In the genomic region with DNA sequence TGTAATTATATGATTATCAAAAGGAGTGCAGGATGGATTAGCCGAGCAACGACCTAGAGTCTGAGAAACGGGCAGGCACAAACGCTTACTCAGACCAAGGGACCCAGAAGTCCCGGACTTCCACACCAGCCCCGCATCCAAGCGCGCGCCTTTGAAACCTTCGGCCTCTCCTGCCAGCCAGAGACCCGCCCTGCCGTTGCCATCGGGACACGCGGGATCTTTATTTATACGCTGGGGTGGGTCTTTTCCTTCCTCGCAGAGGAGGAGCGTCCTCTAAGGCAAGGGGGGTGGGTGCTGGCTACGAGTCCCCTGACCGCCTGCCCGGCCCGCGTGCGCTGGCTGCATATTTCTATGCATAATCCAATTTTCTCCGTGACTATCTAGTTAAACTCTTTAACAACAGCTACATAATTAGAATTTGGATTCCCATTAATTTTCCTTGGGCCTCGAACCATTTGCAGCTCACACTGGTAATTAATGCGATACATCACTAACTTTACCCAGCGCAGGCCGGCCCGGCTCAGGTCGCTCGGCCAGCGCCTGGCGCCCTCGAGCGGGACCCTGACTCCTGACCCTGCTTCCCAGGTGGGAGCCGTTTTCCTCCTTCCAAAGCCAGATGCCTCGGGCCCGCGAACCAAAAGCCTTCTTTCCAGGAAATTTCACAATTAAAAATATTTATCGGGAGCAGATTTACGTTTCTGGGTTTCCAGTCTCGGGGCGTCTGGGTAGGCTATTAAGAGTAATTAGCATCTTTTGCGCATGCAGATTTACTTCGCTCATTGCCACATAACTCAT, we compare ENCODE assay signal across 10 cellular contexts. TPM values are rescaled to one million over a fixed set of nuclear protein-coding genes. Genes with fewer than 3 reads are reported as not detected.
DNase-seq lines count a peak whose midpoint lies in the region; ATAC-seq, FAIRE-seq and TF ChIP-seq lines count a peak whose summit lies in the region.
"Had no signal": no experiment of that assay in that cellular context is flagged by ENCODE, and none has a peak within 500 bp of the region (broad histone marks: within the 10 kb centered on the region; RNA-seq: fewer than 3 reads in every experiment).

No MANE protein-coding gene starts in this region.

- H3K4me3 ChIP-seq in mammary epithelial cell (replicated peaks in 1 of 3; ENCODE audit: insufficient read depth in 1 of 3, low read depth in 2 of 3, low read length in 3 of 3) (peak overlapping the region; percentile 32 to 34 (median 33)), breast epithelium (peak overlapping the region in 1 of 3 donors; percentile 54), PC-3 (ENCODE audit: low read length) (peak overlapping the region; percentile 28; the same call in 1 of the 2 replicates), endothelial cell of umbilical vein (replicated peaks in 1 of 3; ENCODE audit: insufficient read depth in 1 of 3, low read depth in 1 of 3, low read length in 3 of 3) (no peak overlapping the region)
- H3K4me3 ChIP-seq: K562 had no signal

- no peaks in the 10 kb centered on the region for H3K9me3 Mint-ChIP-seq in stimulated activated naive B cell treated with anti-CD40 and anti-IgM and Interleukin-4, amounts not matched to agents 10 μg/mL and 1 μg/mL and 100 μg/mL, for 72 hours

- no peaks in the 10 kb centered on the region for H3K9me2 ChIP-seq in PC-3 (replicated peaks; ENCODE audit: low read length)

- H3K4me3 Mint-ChIP-seq in stimulated activated naive B cell treated with anti-CD40 and anti-IgM and Interleukin-4, amounts not matched to agents 10 μg/mL and 1 μg/mL and 100 μg/mL, for 72 hours, result peak overlapping the region; percentile 70

- peaks cover 32 to 57% of the 10 kb centered on the region in 2 donors for H3K4me1 Mint-ChIP-seq in stimulated activated naive B cell treated with anti-CD40 and anti-IgM and Interleukin-4, amounts not matched to agents 10 μg/mL and 1 μg/mL and 100 μg/mL, for 72 hours

- H2AFZ ChIP-seq in mammary epithelial cell (ENCODE audit: low read depth, low read length) (peak overlapping the region; percentile 67), PC-3 (ENCODE audit: low read length) (no peak overlapping the region), endothelial cell of umbilical vein (ENCODE audit: low read depth, low read length) (no peak overlapping the region)

- H3K27me3 ChIP-seq in mammary epithelial cell (ENCODE audit: insufficient read depth, low read length) (peaks cover 19% of the 10 kb centered on the region), breast epithelium (peaks cover 11 to 96% of the 10 kb centered on the region in 2 donors), PC-3 (ENCODE audit: low read length) (peaks cover 77% of the 10 kb centered on the region), endothelial cell of umbilical vein (ENCODE audit: control insufficient read depth in 2 of 2, insufficient read depth in 2 of 2, low read length in 2 of 2) (peaks cover 74 to 79% of the 10 kb centered on the region in 2 experiments)

- H3K9me1 ChIP-seq in endothelial cell of umbilical vein (replicated peaks; ENCODE audit: control insufficient read depth, extremely low read depth, insufficient read depth, low read length), result no peaks in the 10 kb centered on the region

- POLR2A ChIA-PET in PC-3 (lab: Charles Lee; ENCODE audit: unreplicated experiment) (no interaction called here), endothelial cell of umbilical vein (lab: Charles Lee) (no interaction called here)

- peaks cover 78 to 95% of the 10 kb centered on the region in 2 donors for H3K27me3 Mint-ChIP-seq in stimulated activated naive B cell treated with anti-CD40 and anti-IgM and Interleukin-4, amounts not matched to agents 10 μg/mL and 1 μg/mL and 100 μg/mL, for 72 hours

- H3K4me1 ChIP-seq in mammary epithelial cell (ENCODE audit: insufficient read depth, low read length) (peaks cover 32% of the 10 kb centered on the region), breast epithelium (peaks cover 0 to 17% of the 10 kb centered on the region in 2 donors), PC-3 (ENCODE audit: insufficient read depth, low read length) (peaks cover 10% of the 10 kb centered on the region), endothelial cell of umbilical vein (ENCODE audit: control insufficient read depth, extremely low read depth, insufficient read depth, low read length) (no peaks in the 10 kb centered on the region)

- BruUV-seq in mammary epithelial cell (replicated peaks; lab: Mats Ljungman, UMichigan) (no TSS peak), PC-3 (replicated peaks; lab: Mats Ljungman, UMichigan) (no TSS peak), endothelial cell of umbilical vein (replicated peaks; lab: Mats Ljungman, UMichigan) (no TSS peak)

- no peak for ATAC-seq in PC-3
- ATAC-seq in stimulated activated naive B cell treated with anti-CD40 and anti-IgM and Interleukin-4, amounts not matched to agents 10 μg/mL and 1 μg/mL and 100 μg/mL, for 72 hours (replicated peaks), result no peak

- H3K9me3 ChIP-seq in mammary epithelial cell (replicated peaks; ENCODE audit: insufficient read depth, low read length) (no peaks in the 10 kb centered on the region), breast epithelium (no peaks in the 10 kb centered on the region), PC-3 (ENCODE audit: low read length) (no peaks in the 10 kb centered on the region), endothelial cell of umbilical vein (replicated peaks; ENCODE audit: control insufficient read depth, insufficient read depth, low read length) (no peaks in the 10 kb centered on the region)

- peak overlapping the region; percentile 94 for H3K4me2 ChIP-seq in mammary epithelial cell (ENCODE audit: insufficient read depth, low read depth, low read length)
- peak overlapping the region; percentile 70 for H3K4me2 ChIP-seq in PC-3 (ENCODE audit: low read length)
- no peak overlapping the region for H3K4me2 ChIP-seq in endothelial cell of umbilical vein (ENCODE audit: insufficient read depth, low read length)

- dilution Hi-C loops in mammary epithelial cell (cut with HindIII; ENCODE audit: low sequenced_read_pairs), result no loop called here
- dilution Hi-C loops in endothelial cell of umbilical vein (cut with MboI; ENCODE audit: extremely low pct_ligation_motif_present, low sequenced_read_pairs), result no loop called here

- H3K79me2 ChIP-seq in mammary epithelial cell (ENCODE audit: insufficient read depth, low read length) (no peaks in the 10 kb centered on the region), PC-3 (ENCODE audit: low read length) (no peaks in the 10 kb centered on the region), endothelial cell of umbilical vein (ENCODE audit: control insufficient read depth, insufficient read depth, low read length) (no peaks in the 10 kb centered on the region)

- H3K27ac ChIP-seq in mammary epithelial cell (ENCODE audit: insufficient read depth, low read depth, low read length) (no peak overlapping the region), breast epithelium (no peak overlapping the region), PC-3 (ENCODE audit: low read length) (no peak overlapping the region), endothelial cell of umbilical vein (ENCODE audit: insufficient read depth, low read depth, low read length) (no peak overlapping the region)

- H3K9ac ChIP-seq in mammary epithelial cell (ENCODE audit: insufficient read depth, low read length) (no peak overlapping the region), PC-3 (ENCODE audit: low read length) (no peak overlapping the region), endothelial cell of umbilical vein (replicated peaks; ENCODE audit: extremely low read depth, insufficient read depth, low read length) (no peak overlapping the region)

- 42% methylated on average over 34 of the region's 46 CpGs for WGBS in mammary epithelial cell (ENCODE audit: low coverage, missing lambda C conversion rate)

- FAIRE-seq in endothelial cell of umbilical vein (lab: Jason Lieb, UNC), result no peak
- FAIRE-seq: K562 had no signal

- H4K20me1 ChIP-seq in mammary epithelial cell (ENCODE audit: insufficient read depth, low read length) (no peaks in the 10 kb centered on the region), PC-3 (ENCODE audit: low read length) (no peaks in the 10 kb centered on the region), endothelial cell of umbilical vein (replicated peaks; ENCODE audit: control insufficient read depth, extremely low read depth, insufficient read depth, low read length) (no peaks in the 10 kb centered on the region)

- H3K36me3 ChIP-seq in mammary epithelial cell (ENCODE audit: insufficient read depth, low read length) (no peaks in the 10 kb centered on the region), breast epithelium (no peaks in the 10 kb centered on the region), PC-3 (ENCODE audit: low read depth, low read length) (no peaks in the 10 kb centered on the region), endothelial cell of umbilical vein (ENCODE audit: control insufficient read depth in 2 of 2, extremely low read depth in 1 of 2, insufficient read depth in 2 of 2, low read length in 2 of 2) (no peaks in the 10 kb centered on the region)

- H3F3A ChIP-seq in PC-3 (ENCODE audit: low read length, unreplicated experiment), result no peaks in the 10 kb centered on the region

- TF ChIP-seq POLR2A in breast epithelium (IDR thresholded peaks at IDR 0.05), result no peak
- no peak for TF ChIP-seq POLR2A in endothelial cell of umbilical vein (IDR thresholded peaks at IDR 0.05; ENCODE audit: low read depth, low read length)

- intact Hi-C loops in mammary epithelial cell (cut with micrococcal nuclease) (no loop called here), breast epithelium (cut with DNase I; ENCODE audit: low total_unique reads) (loop anchor here (10.0 kb wide), 1 partner anchor 348 kb away; no protein-coding TSS in a partner anchor), PC-3 (cut with micrococcal nuclease) (no loop called here), endothelial cell of umbilical vein (cut with micrococcal nuclease) (no loop called here)

- in situ Hi-C loops in mammary epithelial cell (cut with MboI; ENCODE audit: low sequenced_read_pairs in 2 of 2), result loop anchor here (5.0 to 25.0 kb wide), 3 partner anchors 348 to 570 kb away; partner anchors contain the start of genes FGF8 (in 1 of the 2) and NPM3 (in 1 of the 2)

- TF ChIP-seq CTCF in mammary epithelial cell (conservative IDR thresholded peaks at IDR 0.05 in 1 of 2, IDR thresholded peaks at IDR 0.05 in 1 of 2; ENCODE audit: extremely low read depth in 1 of 2, insufficient read depth in 1 of 2, low read depth in 1 of 2, low read length in 2 of 2), result no peak
- no peak for TF ChIP-seq CTCF in breast epithelium (IDR thresholded peaks at IDR 0.05)
- no peak for TF ChIP-seq CTCF in PC-3 (conservative IDR thresholded peaks at IDR 0.05; ENCODE audit: low read depth, low read length)
- TF ChIP-seq CTCF in endothelial cell of umbilical vein (IDR thresholded peaks at IDR 0.05; ENCODE audit: extremely low read depth in 1 of 2, insufficient read depth in 1 of 2, low read depth in 1 of 2, low read length in 2 of 2), result no peak

- H3K27ac Mint-ChIP-seq in stimulated activated naive B cell treated with anti-CD40 and anti-IgM and Interleukin-4, amounts not matched to agents 10 μg/mL and 1 μg/mL and 100 μg/mL, for 72 hours, result peak overlapping the region; percentile 94

- DNase-seq in mammary epithelial cell (no peak), breast epithelium (ENCODE audit: low spot score in 2 of 2) (no peak), PC-3 (no peak), endothelial cell of umbilical vein (ENCODE audit: low read depth, low spot score) (no peak), DMS 273 (lab: John Stamatoyannopoulos, UW; ENCODE audit: unreplicated experiment) (no peak), anterior cingulate cortex (lab: John Stamatoyannopoulos, UW) (no peak), T1000 (lab: John Stamatoyannopoulos, UW) (no peak)
- DNase-seq in stimulated activated naive B cell treated with anti-CD40 and anti-IgM and Interleukin-4, amounts not matched to agents 10 μg/mL and 1 μg/mL and 100 μg/mL, for 72 hours, result no peak
- DNase-seq: NCI-H2029 had no signal

- H3K36me3 Mint-ChIP-seq in stimulated activated naive B cell treated with anti-CD40 and anti-IgM and Interleukin-4, amounts not matched to agents 10 μg/mL and 1 μg/mL and 100 μg/mL, for 72 hours, result peaks cover 0 to 1% of the 10 kb centered on the region in 2 donors

- CTCF ChIA-PET in mammary epithelial cell (lab: Charles Lee; ENCODE audit: low non-redundant PET), result no interaction called here
- CTCF ChIA-PET in PC-3 (lab: Charles Lee), result no interaction called here
- CTCF ChIA-PET in endothelial cell of umbilical vein (lab: Charles Lee), result interaction anchor here (1.0 kb wide), 3 partner anchors 250 to 565 kb away, joined by 3 to 5 read pairs (median 4); no protein-coding TSS in a partner anchor

RNA-seq across cellular contexts. Expression of gene LBX1, which starts 12.4 kb away (rescaled TPM):
- total RNA-seq in mammary epithelial cell (not detected), breast epithelium (not detected), PC-3 (2014; rRNA removed) (not detected in 2 replicates), endothelial cell of umbilical vein (not detected in 2 replicates)
- polyA plus RNA-seq in mammary epithelial cell (not detected), endothelial cell of umbilical vein (not detected in 2 replicates)
- polyA minus RNA-seq in mammary epithelial cell (not detected), endothelial cell of umbilical vein (not detected in 2 replicates)
- polyA plus RNA-seq in endothelial cell of umbilical vein (2011; cell fraction: cytosol; rRNA removed), result not detected in 2 replicates
- polyA plus RNA-seq in endothelial cell of umbilical vein (2011; cell fraction: nucleus; rRNA removed), result not detected in 2 replicates
- not detected in 2 replicates for polyA plus RNA-seq in endothelial cell of umbilical vein (2012)
- not detected for polyA minus RNA-seq in endothelial cell of umbilical vein (2011; cell fraction: cytosol; rRNA and poly(A)+ RNA removed)
- not detected in 2 replicates for polyA minus RNA-seq in endothelial cell of umbilical vein (2011; cell fraction: nucleus; rRNA and poly(A)+ RNA removed)
- total RNA-seq: K562 had no signal
- polyA plus RNA-seq: K562 had no signal

Comparison
In these comparisons a context has a peak if more than half of its experiments do, and no peak if none do; other contexts are left out.
1. H3K4me3 ChIP-seq: peak in mammary epithelial cell (3 of 3) and PC-3 (single experiment); none in endothelial cell of umbilical vein (0 of 3).